Comparison of ENCODE assay signal across 10 cellular contexts in the genomic region with DNA sequence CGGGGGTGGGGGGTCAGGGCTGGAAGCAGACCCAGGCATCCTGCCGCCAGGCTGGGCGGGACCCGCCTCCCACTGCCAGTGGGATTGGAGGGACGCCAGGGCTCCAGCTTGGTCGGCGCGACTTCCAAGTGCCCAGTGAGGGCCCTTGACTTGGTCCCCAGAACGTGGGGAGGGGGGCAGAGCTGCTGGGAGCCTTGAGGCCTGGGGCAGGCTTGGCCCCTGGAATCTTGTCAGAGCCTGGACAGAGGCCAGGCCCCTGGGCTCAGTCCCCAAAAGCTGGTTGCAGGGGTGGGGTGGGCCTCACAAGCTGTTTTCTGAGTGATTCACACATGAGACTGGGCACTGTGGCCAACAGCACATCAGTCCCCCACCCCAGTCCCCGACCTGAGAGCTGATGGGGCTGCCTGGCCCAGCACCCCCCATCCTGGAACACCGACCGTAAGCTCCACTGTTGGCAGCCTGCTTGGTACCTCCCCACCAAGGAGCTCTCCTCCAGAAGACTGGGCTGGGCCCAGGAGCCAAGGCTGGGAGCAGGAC. TPM values are rescaled to one million over a fixed set of nuclear protein-coding genes. Genes with fewer than 3 reads are reported as not detected.
DNase-seq lines count a peak whose midpoint lies in the region; ATAC-seq, FAIRE-seq and TF ChIP-seq lines count a peak whose summit lies in the region.
"Had no signal": no experiment of that assay in that cellular context is flagged by ENCODE, and none has a peak within 500 bp of the region (broad histone marks: within the 10 kb centered on the region; RNA-seq: fewer than 3 reads in every experiment).

No MANE protein-coding gene starts in this region.

- peaks cover 7% of the 10 kb centered on the region for H3K36me3 Mint-ChIP-seq in activated CD4-positive, alpha-beta T cell treated with anti-CD3 and anti-CD28 coated beads, Interleukin-2, amount 10 ng/mL, durations not matched to agents 7 days and 5 days (ENCODE audit: low read depth)
- no peaks in the 10 kb centered on the region for H3K36me3 Mint-ChIP-seq in stimulated activated memory B cell treated with anti-CD40 and anti-IgM and Interleukin-4, amounts not matched to agents 10 μg/mL and 1 μg/mL and 100 μg/mL, for 72 hours

- peaks cover 9% of the 10 kb centered on the region for H3K79me2 ChIP-seq in endothelial cell of umbilical vein (ENCODE audit: control insufficient read depth, insufficient read depth, low read length)

- no peak for DNase-seq in activated CD4-positive, alpha-beta T cell treated with anti-CD3 and anti-CD28 coated beads, Interleukin-2, amount 10 ng/mL, durations not matched to agents 7 days and 5 days
- DNase-seq in activated CD4-positive, alpha-beta T cell treated with anti-CD3 and anti-CD28 coated beads for 1 hour = no peak
- DNase-seq in NCI-H69 (lab: John Stamatoyannopoulos, UW) = peak; percentile 55
- peak; percentile 13 for DNase-seq in endothelial cell of umbilical vein (ENCODE audit: low read depth, low spot score)
- DNase-seq in pons (ENCODE audit: low spot score) = no peak
- DNase-seq: T1000 had no signal

- no peaks in the 10 kb centered on the region for H3K27me3 ChIP-seq in endothelial cell of umbilical vein (ENCODE audit: control insufficient read depth in 2 of 2, insufficient read depth in 2 of 2, low read length in 2 of 2)

- CTCF ChIA-PET in activated CD4-positive, alpha-beta T cell treated with anti-CD3 and anti-CD28 coated beads, Interleukin-2, amount 10 ng/mL, durations not matched to agents 7 days and 5 days (lab: Charles Lee) = interaction anchor here (0.5 to 2.6 kb wide), 6 partner anchors 18 to 173 kb away, joined by 3 to 15 read pairs (median 6); a partner anchor contains a TSS
- CTCF ChIA-PET in endothelial cell of umbilical vein (lab: Charles Lee) = interaction anchor here (0.5 to 1.9 kb wide), 7 partner anchors 15 to 110 kb away, joined by 3 to 16 read pairs (median 4); a partner anchor contains a TSS

- POLR2A ChIA-PET in activated CD4-positive, alpha-beta T cell treated with anti-CD3 and anti-CD28 coated beads, Interleukin-2, amount 10 ng/mL, durations not matched to agents 7 days and 5 days (lab: Charles Lee) = no interaction called here
- POLR2A ChIA-PET in endothelial cell of umbilical vein (lab: Charles Lee) = no interaction called here

- no TSS peak for BruUV-seq in endothelial cell of umbilical vein (replicated peaks; lab: Mats Ljungman, UMichigan)

- H4K20me1 ChIP-seq in endothelial cell of umbilical vein (replicated peaks; ENCODE audit: control insufficient read depth, extremely low read depth, insufficient read depth, low read length) = no peaks in the 10 kb centered on the region

- H3K27ac Mint-ChIP-seq in activated CD4-positive, alpha-beta T cell treated with anti-CD3 and anti-CD28 coated beads, Interleukin-2, amount 10 ng/mL, durations not matched to agents 7 days and 5 days = peak overlapping the region; percentile 81
- peak overlapping the region; percentile 64 for H3K27ac Mint-ChIP-seq in stimulated activated memory B cell treated with anti-CD40 and anti-IgM and Interleukin-4, amounts not matched to agents 10 μg/mL and 1 μg/mL and 100 μg/mL, for 72 hours

- no peaks in the 10 kb centered on the region for H3K9me1 ChIP-seq in endothelial cell of umbilical vein (replicated peaks; ENCODE audit: control insufficient read depth, extremely low read depth, insufficient read depth, low read length)

- intact Hi-C loops in endothelial cell of umbilical vein (cut with micrococcal nuclease) = loop anchor here (5.0 kb wide), 1 partner anchor 154 kb away; a partner anchor contains a TSS

- TF ChIP-seq CTCF in endothelial cell of umbilical vein (IDR thresholded peaks at IDR 0.05; ENCODE audit: extremely low read depth in 1 of 2, insufficient read depth in 1 of 2, low read depth in 1 of 2, low read length in 2 of 2) = no peak

- no peak overlapping the region for H2AFZ ChIP-seq in endothelial cell of umbilical vein (ENCODE audit: low read depth, low read length)

- TF ChIP-seq POLR2A in endothelial cell of umbilical vein (IDR thresholded peaks at IDR 0.05; ENCODE audit: low read depth, low read length) = peak; percentile 28

- H3K9ac ChIP-seq in endothelial cell of umbilical vein (replicated peaks; ENCODE audit: extremely low read depth, insufficient read depth, low read length) = no peak overlapping the region

- H3K27ac ChIP-seq in endothelial cell of umbilical vein (ENCODE audit: insufficient read depth, low read depth, low read length) = no peak overlapping the region

- H3K27me3 Mint-ChIP-seq in activated CD4-positive, alpha-beta T cell treated with anti-CD3 and anti-CD28 coated beads, Interleukin-2, amount 10 ng/mL, durations not matched to agents 7 days and 5 days = peaks cover 6% of the 10 kb centered on the region
- peaks cover 10% of the 10 kb centered on the region for H3K27me3 Mint-ChIP-seq in stimulated activated memory B cell treated with anti-CD40 and anti-IgM and Interleukin-4, amounts not matched to agents 10 μg/mL and 1 μg/mL and 100 μg/mL, for 72 hours

- dilution Hi-C loops in endothelial cell of umbilical vein (cut with MboI; ENCODE audit: extremely low pct_ligation_motif_present, low sequenced_read_pairs) = no loop called here

- peak overlapping the region; percentile 59 for H3K4me3 Mint-ChIP-seq in activated CD4-positive, alpha-beta T cell treated with anti-CD3 and anti-CD28 coated beads, Interleukin-2, amount 10 ng/mL, durations not matched to agents 7 days and 5 days
- peak overlapping the region; percentile 43 for H3K4me3 Mint-ChIP-seq in stimulated activated memory B cell treated with anti-CD40 and anti-IgM and Interleukin-4, amounts not matched to agents 10 μg/mL and 1 μg/mL and 100 μg/mL, for 72 hours

- ATAC-seq in stimulated activated memory B cell treated with anti-CD40 and anti-IgM and Interleukin-4, amounts not matched to agents 10 μg/mL and 1 μg/mL and 100 μg/mL, for 72 hours = no peak
- ATAC-seq in GM18520 (IDR thresholded peaks at IDR 0.05; ENCODE audit: unreplicated experiment) (no peak), HG03565 (IDR thresholded peaks at IDR 0.05; ENCODE audit: unreplicated experiment) (no peak)

- H3K4me1 Mint-ChIP-seq in activated CD4-positive, alpha-beta T cell treated with anti-CD3 and anti-CD28 coated beads, Interleukin-2, amount 10 ng/mL, durations not matched to agents 7 days and 5 days = peaks cover 55% of the 10 kb centered on the region
- H3K4me1 Mint-ChIP-seq in stimulated activated memory B cell treated with anti-CD40 and anti-IgM and Interleukin-4, amounts not matched to agents 10 μg/mL and 1 μg/mL and 100 μg/mL, for 72 hours = peaks cover 67% of the 10 kb centered on the region

- no peak overlapping the region for H3K4me3 ChIP-seq in endothelial cell of umbilical vein (replicated peaks in 1 of 3; ENCODE audit: insufficient read depth in 1 of 3, low read depth in 1 of 3, low read length in 3 of 3)

- H3K9me3 Mint-ChIP-seq in activated CD4-positive, alpha-beta T cell treated with anti-CD3 and anti-CD28 coated beads, Interleukin-2, amount 10 ng/mL, durations not matched to agents 7 days and 5 days = no peaks in the 10 kb centered on the region
- no peaks in the 10 kb centered on the region for H3K9me3 Mint-ChIP-seq in stimulated activated memory B cell treated with anti-CD40 and anti-IgM and Interleukin-4, amounts not matched to agents 10 μg/mL and 1 μg/mL and 100 μg/mL, for 72 hours

- H3K4me2 ChIP-seq in endothelial cell of umbilical vein (ENCODE audit: insufficient read depth, low read length) = no peak overlapping the region

- H3K36me3 ChIP-seq in endothelial cell of umbilical vein (ENCODE audit: control insufficient read depth in 2 of 2, extremely low read depth in 1 of 2, insufficient read depth in 2 of 2, low read length in 2 of 2) = no peaks in the 10 kb centered on the region

- peaks cover 32% of the 10 kb centered on the region for H3K4me1 ChIP-seq in endothelial cell of umbilical vein (ENCODE audit: control insufficient read depth, extremely low read depth, insufficient read depth, low read length)

- peak; percentile 37 for FAIRE-seq in endothelial cell of umbilical vein (lab: Jason Lieb, UNC)

- H3K9me3 ChIP-seq in endothelial cell of umbilical vein (replicated peaks; ENCODE audit: control insufficient read depth, insufficient read depth, low read length) = no peaks in the 10 kb centered on the region

RNA-seq across cellular contexts. Expression of a gene that starts 0.5 kb away (rescaled TPM):
- 1 to 10 TPM; 2.6 to 4.4 TPM for total RNA-seq in activated CD4-positive, alpha-beta T cell treated with anti-CD3 and anti-CD28 coated beads, Interleukin-2, amount 10 ng/mL, durations not matched to agents 7 days and 5 days
- not detected in 2 replicates for total RNA-seq in endothelial cell of umbilical vein
- 2.3 and 4.1 TPM in 2 replicates for polyA plus RNA-seq in endothelial cell of umbilical vein
- 1.8 and 2.3 TPM in 2 replicates for polyA plus RNA-seq in endothelial cell of umbilical vein (2011; cell fraction: cytosol; rRNA removed)
- polyA plus RNA-seq in endothelial cell of umbilical vein (2011; cell fraction: nucleus; rRNA removed) = 0.97 and 1.2 TPM in 2 replicates
- 2.9 and 12.9 TPM in 2 replicates for polyA plus RNA-seq in endothelial cell of umbilical vein (2012)
- polyA minus RNA-seq in endothelial cell of umbilical vein = 0.29 TPM in 1 of 2 replicates, not detected in the other
- polyA minus RNA-seq in endothelial cell of umbilical vein (2011; cell fraction: cytosol; rRNA and poly(A)+ RNA removed) = 36.3 TPM
- polyA minus RNA-seq in endothelial cell of umbilical vein (2011; cell fraction: nucleus; rRNA and poly(A)+ RNA removed) = 1.2 TPM in 1 of 2 replicates, not detected in the other
- total RNA-seq: dermis microvascular lymphatic vessel endothelial cell had no signal

RNA-seq across cellular contexts. Expression of a gene that starts 3.6 kb away (rescaled TPM):
- 10 to 100 TPM; 80.2 to 98.4 TPM for total RNA-seq in activated CD4-positive, alpha-beta T cell treated with anti-CD3 and anti-CD28 coated beads, Interleukin-2, amount 10 ng/mL, durations not matched to agents 7 days and 5 days
- 35.0 and 38.7 TPM in 2 replicates for total RNA-seq in endothelial cell of umbilical vein
- polyA plus RNA-seq in endothelial cell of umbilical vein = 34.0 and 49.9 TPM in 2 replicates
- 21.3 and 31.1 TPM in 2 replicates for polyA plus RNA-seq in endothelial cell of umbilical vein (2011; cell fraction: cytosol; rRNA removed)
- 86.4 and 88.6 TPM in 2 replicates for polyA plus RNA-seq in endothelial cell of umbilical vein (2011; cell fraction: nucleus; rRNA removed)
- polyA plus RNA-seq in endothelial cell of umbilical vein (2012) = 19.4 and 32.2 TPM in 2 replicates
- 2.1 and 2.6 TPM in 2 replicates for polyA minus RNA-seq in endothelial cell of umbilical vein
- 34.7 TPM for polyA minus RNA-seq in endothelial cell of umbilical vein (2011; cell fraction: cytosol; rRNA and poly(A)+ RNA removed)
- 5.9 and 7.0 TPM in 2 replicates for polyA minus RNA-seq in endothelial cell of umbilical vein (2011; cell fraction: nucleus; rRNA and poly(A)+ RNA removed)

RNA-seq across cellular contexts. Expression of a gene that starts 13.0 kb away (rescaled TPM):
- under 1 TPM; 0.48 to 0.67 TPM for total RNA-seq in activated CD4-positive, alpha-beta T cell treated with anti-CD3 and anti-CD28 coated beads, Interleukin-2, amount 10 ng/mL, durations not matched to agents 7 days and 5 days
- not detected in 2 replicates for total RNA-seq in endothelial cell of umbilical vein
- polyA plus RNA-seq in endothelial cell of umbilical vein = not detected in 2 replicates
- polyA plus RNA-seq in endothelial cell of umbilical vein (2011; cell fraction: cytosol; rRNA removed) = not detected in 2 replicates
- polyA plus RNA-seq in endothelial cell of umbilical vein (2011; cell fraction: nucleus; rRNA removed) = 0.06 and 0.20 TPM in 2 replicates
- 0.08 TPM in 1 of 2 replicates, not detected in the other for polyA plus RNA-seq in endothelial cell of umbilical vein (2012)
- not detected in 2 replicates for polyA minus RNA-seq in endothelial cell of umbilical vein
- 1.2 TPM for polyA minus RNA-seq in endothelial cell of umbilical vein (2011; cell fraction: cytosol; rRNA and poly(A)+ RNA removed)
- polyA minus RNA-seq in endothelial cell of umbilical vein (2011; cell fraction: nucleus; rRNA and poly(A)+ RNA removed) = not detected in 2 replicates
- total RNA-seq: dermis microvascular lymphatic vessel endothelial cell had no signal

RNA-seq across cellular contexts. Expression of a gene that starts 18.5 kb away (rescaled TPM):
- 10 to 100 TPM; 22.1 to 24.0 TPM for total RNA-seq in activated CD4-positive, alpha-beta T cell treated with anti-CD3 and anti-CD28 coated beads, Interleukin-2, amount 10 ng/mL, durations not matched to agents 7 days and 5 days
- not detected in 2 replicates for total RNA-seq in endothelial cell of umbilical vein
- not detected in 2 replicates for polyA plus RNA-seq in endothelial cell of umbilical vein
- not detected in 2 replicates for polyA plus RNA-seq in endothelial cell of umbilical vein (2011; cell fraction: cytosol; rRNA removed)
- 0.28 TPM in 1 of 2 replicates, not detected in the other for polyA plus RNA-seq in endothelial cell of umbilical vein (2011; cell fraction: nucleus; rRNA removed)
- 0.30 TPM in 1 of 2 replicates, not detected in the other for polyA plus RNA-seq in endothelial cell of umbilical vein (2012)
- polyA minus RNA-seq in endothelial cell of umbilical vein = 0.40 TPM in 1 of 2 replicates, not detected in the other
- 5.9 TPM for polyA minus RNA-seq in endothelial cell of umbilical vein (2011; cell fraction: cytosol; rRNA and poly(A)+ RNA removed)
- not detected in 2 replicates for polyA minus RNA-seq in endothelial cell of umbilical vein (2011; cell fraction: nucleus; rRNA and poly(A)+ RNA removed)

RNA-seq across cellular contexts. Expression of a gene that starts 32.2 kb away (rescaled TPM):
- 10 to 100 TPM; 67.7 to 70.3 TPM for total RNA-seq in activated CD4-positive, alpha-beta T cell treated with anti-CD3 and anti-CD28 coated beads, Interleukin-2, amount 10 ng/mL, durations not matched to agents 7 days and 5 days
- total RNA-seq in endothelial cell of umbilical vein = 20.0 and 23.4 TPM in 2 replicates
- polyA plus RNA-seq in endothelial cell of umbilical vein = 29.1 and 41.2 TPM in 2 replicates
- 16.7 and 19.6 TPM in 2 replicates for polyA plus RNA-seq in endothelial cell of umbilical vein (2011; cell fraction: cytosol; rRNA removed)
- 105 and 118 TPM in 2 replicates for polyA plus RNA-seq in endothelial cell of umbilical vein (2011; cell fraction: nucleus; rRNA removed)
- polyA plus RNA-seq in endothelial cell of umbilical vein (2012) = 20.6 and 41.1 TPM in 2 replicates
- polyA minus RNA-seq in endothelial cell of umbilical vein = 16.7 and 20.8 TPM in 2 replicates
- 35.0 TPM for polyA minus RNA-seq in endothelial cell of umbilical vein (2011; cell fraction: cytosol; rRNA and poly(A)+ RNA removed)
- 20.9 and 31.0 TPM in 2 replicates for polyA minus RNA-seq in endothelial cell of umbilical vein (2011; cell fraction: nucleus; rRNA and poly(A)+ RNA removed)

Comparison
In these comparisons a context has a peak if more than half of its experiments do, and no peak if none do; other contexts are left out.
1. DNase-seq: peak in NCI-H69 (single experiment) and endothelial cell of umbilical vein (single experiment); none in activated CD4-positive, alpha-beta T cell treated with anti-CD3 and anti-CD28 coated beads, Interleukin-2, amount 10 ng/mL, durations not matched to agents 7 days and 5 days (single experiment), activated CD4-positive, alpha-beta T cell treated with anti-CD3 and anti-CD28 coated beads for 1 hour (single experiment) and pons (single experiment).